1 cellular context compared by ENCODE assay signal in genomic region chr2:240581811-240582210, GRCh38.
TF ChIP-seq lines count a peak whose summit lies in the region.

No MANE protein-coding gene starts in this region.

TF ChIP-seq in HepG2, 621 proteins besides CTCF, POLR2A, EP300 and RAD21:
- 0 out of 2 replicates have a peak, but pooled peaks have one; percentile 7 for TF ChIP-seq ZNF564 (CRISPR knock-in tag; IDR thresholded peaks at IDR 0.05)
- no peak for TF ChIP-seq SMC3 (IDR thresholded peaks at IDR 0.05; ENCODE audit: low read length)
- TF ChIP-seq, protein P1, sequence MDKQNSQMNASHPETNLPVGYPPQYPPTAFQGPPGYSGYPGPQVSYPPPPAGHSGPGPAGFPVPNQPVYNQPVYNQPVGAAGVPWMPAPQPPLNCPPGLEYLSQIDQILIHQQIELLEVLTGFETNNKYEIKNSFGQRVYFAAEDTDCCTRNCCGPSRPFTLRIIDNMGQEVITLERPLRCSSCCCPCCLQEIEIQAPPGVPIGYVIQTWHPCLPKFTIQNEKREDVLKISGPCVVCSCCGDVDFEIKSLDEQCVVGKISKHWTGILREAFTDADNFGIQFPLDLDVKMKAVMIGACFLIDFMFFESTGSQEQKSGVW (CRISPR knock-in tag; IDR thresholded peaks at IDR 0.05; ENCODE audit: borderline replicate concordance): no peak
- no peak for TF ChIP-seq ZNF615 (CRISPR knock-in tag; IDR thresholded peaks at IDR 0.05; ENCODE audit: borderline replicate concordance)
- TF ChIP-seq ZNF567 (CRISPR knock-in tag; IDR thresholded peaks at IDR 0.05; ENCODE audit: borderline replicate concordance): no peak
